ENCODE assay signal across 21 cellular contexts in genomic region chr1:109269212-109269980, GRCh38. TPM values are rescaled to one million over a fixed set of nuclear protein-coding genes. Genes with fewer than 3 reads are reported as not detected.
A peak's percentile ranks its signal among the peaks of the same experiment; 100 is the strongest.
DNase-seq lines count a peak whose midpoint lies in the region; ATAC-seq and TF ChIP-seq lines count a peak whose summit lies in the region.
"Had no signal": no experiment of that assay in that cellular context is flagged by ENCODE, and none has a peak within 500 bp of the region (broad histone marks: within the 10 kb centered on the region; RNA-seq: fewer than 3 reads in every experiment).

No MANE protein-coding gene starts in this region.

- no peak for ATAC-seq in foreskin keratinocyte
- no peak for ATAC-seq in GM19467 (IDR thresholded peaks at IDR 0.05; ENCODE audit: unreplicated experiment)
- ATAC-seq: GM12878 had no signal

- peak; percentile 6 for DNase-seq in BE2C
- DNase-seq in SJCRH30: peak; percentile 51 to 63
- DNase-seq in dorsolateral prefrontal cortex: peak in 1 of 10 donors; percentile 44
- peak; percentile 71 for DNase-seq in posterior vena cava (ENCODE audit: low spot score)
- DNase-seq in NCI-H1930 (lab: John Stamatoyannopoulos, UW): no peak
- no peak for DNase-seq in foreskin keratinocyte
- DNase-seq: CD8-positive, alpha-beta memory T cell; DMS53; EL; GOT3; KG1; NCI-H1417; NCI-H187; NCI-H2227 treated with DMSO at 0.1 percent for 48 hours; NCI-H510A treated with DMSO at 0.1 percent for 48 hours; NCI-H82; RPMI8226 had no signal

- no peaks in the 10 kb centered on the region; the same call in none of the 2 replicates for H3K36me3 ChIP-seq in BE2C
- H3K36me3 ChIP-seq in SJCRH30: no peaks in the 10 kb centered on the region

- H3K27me3 ChIP-seq in BE2C (no peaks in the 10 kb centered on the region), SJCRH30 (no peaks in the 10 kb centered on the region), dorsolateral prefrontal cortex (no peaks in the 10 kb centered on the region), foreskin keratinocyte (no peaks in the 10 kb centered on the region)
- H3K27me3 ChIP-seq: BLaER1 treated with 17β-estradiol and CSF1 and Interleukin-3, amounts not matched to agents 10 nM and 100 nM had no signal

- H3K4me1 ChIP-seq in BE2C: no peaks in the 10 kb centered on the region
- H3K4me1 ChIP-seq in SJCRH30: peaks cover 31% of the 10 kb centered on the region
- H3K4me1 ChIP-seq in foreskin keratinocyte: peaks cover 1% of the 10 kb centered on the region

- intact Hi-C loops in dorsolateral prefrontal cortex (cut with DNase I) (loop anchor here in 1 of 2 donors (10.0 kb wide), 1 partner anchor 155 kb away; the partner anchor contains the start of gene ELAPOR1), posterior vena cava (cut with DNase I) (loop anchor here in 1 of 2 donors (10.0 kb wide), 1 partner anchor 265 kb away; the partner anchor contains the start of gene GPR61)

- TF ChIP-seq CTCF in BE2C (IDR thresholded peaks at IDR 0.05; ENCODE audit: low read depth, low read length): no peak
- no peak for TF ChIP-seq CTCF in dorsolateral prefrontal cortex (IDR thresholded peaks at IDR 0.05 in 54 of 56, conservative IDR thresholded peaks at IDR 0.05 in 2 of 56; ENCODE audit: low read depth in 1 of 56, partially characterized antibody in 56 of 56)
- no peak for TF ChIP-seq CTCF in foreskin keratinocyte (conservative IDR thresholded peaks at IDR 0.05)

- H3K4me3 ChIP-seq in BE2C (ENCODE audit: low read depth, low read length) (no peak overlapping the region), SJCRH30 (no peak overlapping the region), dorsolateral prefrontal cortex (no peak overlapping the region)
- H3K4me3 ChIP-seq: BLaER1 treated with 17β-estradiol and CSF1 and Interleukin-3, amounts not matched to agents 10 nM and 100 nM; GM12878 had no signal

- H3K27ac ChIP-seq in SJCRH30: no peak overlapping the region
- peak overlapping the region; percentile 49 to 100 (median 90) for H3K27ac ChIP-seq in dorsolateral prefrontal cortex
- no peak overlapping the region for H3K27ac ChIP-seq in foreskin keratinocyte
- H3K27ac ChIP-seq: BLaER1 treated with 17β-estradiol and CSF1 and Interleukin-3, amounts not matched to agents 10 nM and 100 nM had no signal

- H3K9me3 ChIP-seq in BE2C (no peaks in the 10 kb centered on the region), SJCRH30 (replicated peaks) (no peaks in the 10 kb centered on the region)
- H3K9me3 ChIP-seq: BLaER1 treated with 17β-estradiol and CSF1 and Interleukin-3, amounts not matched to agents 10 nM and 100 nM had no signal

RNA-seq across cellular contexts. Expression of gene PSRC1, which starts 13.5 kb away (rescaled TPM):
- polyA plus RNA-seq in BE2C (2012; ENCODE audit: insufficient read depth, insufficient read length, low read depth): 6.6 TPM
- 67.5 and 73.2 TPM in 2 replicates for total RNA-seq in SJCRH30 (2014; rRNA removed; shearing (Covaris generic))
- total RNA-seq in dorsolateral prefrontal cortex (100 to 1,000 TPM in 19 of 120 experiments, 10 to 100 TPM in 101; 52.9 to 176 (median 79.2) TPM), posterior vena cava (1 to 10 TPM; 1.7 to 2.2 TPM), foreskin keratinocyte (26.6 and 33.5 TPM in 2 replicates)
- polyA plus RNA-seq in foreskin keratinocyte: 24.0 and 33.7 TPM in 2 replicates

RNA-seq across cellular contexts. Expression of gene CELSR2, which starts 20.1 kb away (rescaled TPM):
- 39.5 TPM for polyA plus RNA-seq in BE2C (2012; ENCODE audit: insufficient read depth, insufficient read length, low read depth)
- total RNA-seq in SJCRH30 (2014; rRNA removed; shearing (Covaris generic)): 2.6 and 4.0 TPM in 2 replicates
- total RNA-seq in dorsolateral prefrontal cortex (100 to 1,000 TPM; 115 to 213 (median 171) TPM), posterior vena cava (1 to 10 TPM; 2.8 to 3.3 TPM), foreskin keratinocyte (14.1 and 16.0 TPM in 2 replicates)
- 7.9 and 8.1 TPM in 2 replicates for polyA plus RNA-seq in foreskin keratinocyte

RNA-seq across cellular contexts. Expression of gene MYBPHL, which starts 37.4 kb away (rescaled TPM):
- polyA plus RNA-seq in BE2C (2012; ENCODE audit: insufficient read depth, insufficient read length, low read depth): 0.66 TPM
- total RNA-seq in SJCRH30 (2014; rRNA removed; shearing (Covaris generic)): 5.8 and 5.9 TPM in 2 replicates
- total RNA-seq in dorsolateral prefrontal cortex (10 to 100 TPM in 14 of 120 experiments, 1 to 10 TPM in 106; 1.9 to 14.4 (median 6.7) TPM), posterior vena cava (under 1 TPM in 1 of 2 donors, not detected in 1; 0.29 TPM), foreskin keratinocyte (1.1 and 1.2 TPM in 2 replicates)
- polyA plus RNA-seq in foreskin keratinocyte: 1.7 TPM in 2 replicates
- total RNA-seq: A673; CD8-positive, alpha-beta memory T cell; GM12878 had no signal
- polyA plus RNA-seq: CD8-positive, alpha-beta memory T cell had no signal

RNA-seq across cellular contexts. Expression of gene SARS1, which starts 55.7 kb away (rescaled TPM):
- polyA plus RNA-seq in BE2C (2012; ENCODE audit: insufficient read depth, insufficient read length, low read depth): 865 TPM
- total RNA-seq in SJCRH30 (2014; rRNA removed; shearing (Covaris generic)): 105 and 107 TPM in 2 replicates
- total RNA-seq in dorsolateral prefrontal cortex: 100 to 1,000 TPM; 109 to 280 (median 226) TPM
- total RNA-seq in posterior vena cava: 100 to 1,000 TPM; 131 to 132 TPM
- total RNA-seq in foreskin keratinocyte: 225 and 279 TPM in 2 replicates
- 189 and 238 TPM in 2 replicates for polyA plus RNA-seq in foreskin keratinocyte

Comparison
In these comparisons a context has a peak if more than half of its experiments do, and no peak if none do; other contexts are left out.
1. DNase-seq: peak in BE2C (single experiment), SJCRH30 (2 of 2) and posterior vena cava (single experiment); none in NCI-H1930 (0 of 2) and foreskin keratinocyte (0 of 2).
2. H3K27ac ChIP-seq: peak in dorsolateral prefrontal cortex (59 of 59); none in SJCRH30 (single experiment) and foreskin keratinocyte (single experiment).